Comparison of ENCODE assay signal across 1 cellular context in genomic region chr2:178450574-178451429, GRCh38.
TF ChIP-seq lines count a peak whose summit lies in the region.

Gene PJVK (plus strand): TSS chr2:178451378. CDS start chr2:178453410, 2,032 bp downstream.
Gene PRKRA (minus strand): TSS chr2:178451175. CDS start chr2:178451030, 145 bp downstream.

TF ChIP-seq in K562, 482 proteins besides CTCF, POLR2A, EP300 and RAD21 (continued from another document and continues in another):
- peak; percentile 7 for TF ChIP-seq CTCFL (IDR thresholded peaks at IDR 0.05; ENCODE audit: borderline replicate concordance, insufficient read depth, low read depth, low read length, poor library complexity, severe bottlenecking)
- TF ChIP-seq PHF21A (IDR thresholded peaks at IDR 0.05; ENCODE audit: borderline replicate concordance, low read depth), result peak; percentile 30; the same call in 1 of the 2 replicates
- no peak for TF ChIP-seq NCOA2 (IDR thresholded peaks at IDR 0.05; ENCODE audit: partially characterized antibody in 2 of 2)
- TF ChIP-seq ZNF24 (IDR thresholded peaks at IDR 0.05), result no peak
- TF ChIP-seq NFE2 (IDR thresholded peaks at IDR 0.05; ENCODE audit: low read depth), result peak; percentile 24; the same call in 1 of the 2 replicates
- TF ChIP-seq, protein P1, sequence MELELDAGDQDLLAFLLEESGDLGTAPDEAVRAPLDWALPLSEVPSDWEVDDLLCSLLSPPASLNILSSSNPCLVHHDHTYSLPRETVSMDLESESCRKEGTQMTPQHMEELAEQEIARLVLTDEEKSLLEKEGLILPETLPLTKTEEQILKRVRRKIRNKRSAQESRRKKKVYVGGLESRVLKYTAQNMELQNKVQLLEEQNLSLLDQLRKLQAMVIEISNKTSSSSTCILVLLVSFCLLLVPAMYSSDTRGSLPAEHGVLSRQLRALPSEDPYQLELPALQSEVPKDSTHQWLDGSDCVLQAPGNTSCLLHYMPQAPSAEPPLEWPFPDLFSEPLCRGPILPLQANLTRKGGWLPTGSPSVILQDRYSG (tag; conservative IDR thresholded peaks at IDR 0.05; ENCODE audit: low read depth), result no peak
- TF ChIP-seq HIVEP1 (CRISPR knock-in tag; IDR thresholded peaks at IDR 0.05), result no peak
- no peak for TF ChIP-seq ZNF79 (CRISPR knock-in tag; IDR thresholded peaks at IDR 0.05; ENCODE audit: low read depth)
- no peak for TF ChIP-seq SMARCB1 (IDR thresholded peaks at IDR 0.05; ENCODE audit: insufficient read length, low read depth)
- TF ChIP-seq KDM2B (CRISPR knock-in tag; IDR thresholded peaks at IDR 0.05), result peak; percentile 93; the same call in 1 of the 2 replicates
- TF ChIP-seq, protein P2, sequence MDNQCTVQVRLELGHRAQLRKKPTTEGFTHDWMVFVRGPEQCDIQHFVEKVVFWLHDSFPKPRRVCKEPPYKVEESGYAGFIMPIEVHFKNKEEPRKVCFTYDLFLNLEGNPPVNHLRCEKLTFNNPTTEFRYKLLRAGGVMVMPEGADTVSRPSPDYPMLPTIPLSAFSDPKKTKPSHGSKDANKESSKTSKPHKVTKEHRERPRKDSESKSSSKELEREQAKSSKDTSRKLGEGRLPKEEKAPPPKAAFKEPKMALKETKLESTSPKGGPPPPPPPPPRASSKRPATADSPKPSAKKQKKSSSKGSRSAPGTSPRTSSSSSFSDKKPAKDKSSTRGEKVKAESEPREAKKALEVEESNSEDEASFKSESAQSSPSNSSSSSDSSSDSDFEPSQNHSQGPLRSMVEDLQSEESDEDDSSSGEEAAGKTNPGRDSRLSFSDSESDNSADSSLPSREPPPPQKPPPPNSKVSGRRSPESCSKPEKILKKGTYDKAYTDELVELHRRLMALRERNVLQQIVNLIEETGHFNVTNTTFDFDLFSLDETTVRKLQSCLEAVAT (IDR thresholded peaks at IDR 0.05), result no peak
- TF ChIP-seq L3MBTL2 (IDR thresholded peaks at IDR 0.05), result peak; percentile 65
- no peak for TF ChIP-seq ARID2 (IDR thresholded peaks at IDR 0.05)
- TF ChIP-seq ZNF174 (CRISPR knock-in tag; IDR thresholded peaks at IDR 0.05), result no peak
- TF ChIP-seq EWSR1 (IDR thresholded peaks at IDR 0.05; ENCODE audit: borderline replicate concordance, low read depth, partially characterized antibody), result no peak
- TF ChIP-seq ZNF280A (IDR thresholded peaks at IDR 0.05; ENCODE audit: low read depth, partially characterized antibody), result no peak
- peak in 1 of 2 experiments; percentile 61; a peak in 2 of 4 replicates for TF ChIP-seq TEAD1 (CRISPR knock-in tag; IDR thresholded peaks at IDR 0.05)
- TF ChIP-seq, protein P3, sequence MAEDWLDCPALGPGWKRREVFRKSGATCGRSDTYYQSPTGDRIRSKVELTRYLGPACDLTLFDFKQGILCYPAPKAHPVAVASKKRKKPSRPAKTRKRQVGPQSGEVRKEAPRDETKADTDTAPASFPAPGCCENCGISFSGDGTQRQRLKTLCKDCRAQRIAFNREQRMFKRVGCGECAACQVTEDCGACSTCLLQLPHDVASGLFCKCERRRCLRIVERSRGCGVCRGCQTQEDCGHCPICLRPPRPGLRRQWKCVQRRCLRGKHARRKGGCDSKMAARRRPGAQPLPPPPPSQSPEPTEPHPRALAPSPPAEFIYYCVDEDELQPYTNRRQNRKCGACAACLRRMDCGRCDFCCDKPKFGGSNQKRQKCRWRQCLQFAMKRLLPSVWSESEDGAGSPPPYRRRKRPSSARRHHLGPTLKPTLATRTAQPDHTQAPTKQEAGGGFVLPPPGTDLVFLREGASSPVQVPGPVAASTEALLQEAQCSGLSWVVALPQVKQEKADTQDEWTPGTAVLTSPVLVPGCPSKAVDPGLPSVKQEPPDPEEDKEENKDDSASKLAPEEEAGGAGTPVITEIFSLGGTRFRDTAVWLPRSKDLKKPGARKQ (CRISPR knock-in tag; IDR thresholded peaks at IDR 0.05), result no peak
- peak in 1 of 2 experiments; percentile 10; a peak in 1 of 4 replicates for TF ChIP-seq RCOR1 (IDR thresholded peaks at IDR 0.05; ENCODE audit: borderline replicate concordance in 1 of 2, low read depth in 2 of 2, low read length in 2 of 2)
- TF ChIP-seq ZNF12 (CRISPR knock-in tag; IDR thresholded peaks at IDR 0.05), result peak; percentile 46; the same call in 1 of the 2 replicates
- TF ChIP-seq MTA3 (IDR thresholded peaks at IDR 0.05; ENCODE audit: borderline replicate concordance), result peak; percentile 94
- TF ChIP-seq ESRRA (IDR thresholded peaks at IDR 0.05; ENCODE audit: borderline replicate concordance, low read depth), result peak; percentile 61
- TF ChIP-seq MCM7 (IDR thresholded peaks at IDR 0.05), result no peak
- TF ChIP-seq RB1 (IDR thresholded peaks at IDR 0.05; ENCODE audit: low read depth), result peak; percentile 83
- TF ChIP-seq ZNF140 (CRISPR knock-in tag; IDR thresholded peaks at IDR 0.05), result no peak
- TF ChIP-seq ZNF589 (CRISPR knock-in tag; IDR thresholded peaks at IDR 0.05; ENCODE audit: low read depth), result peak; percentile 24
- TF ChIP-seq TBL1XR1 (IDR thresholded peaks at IDR 0.05; ENCODE audit: low read length in 2 of 2), result peak in 1 of 2 experiments; percentile 18; a peak in 1 of 4 replicates
- no peak for TF ChIP-seq RAD51 (IDR thresholded peaks at IDR 0.05; ENCODE audit: borderline replicate concordance, low read depth)
- 0 out of 4 replicates have a peak, but pooled peaks of 1 of the 2 experiments have one; percentile 6 for TF ChIP-seq TRIM24 (IDR thresholded peaks at IDR 0.05)
- peak; percentile 73 for TF ChIP-seq SMAD4 (CRISPR knock-in tag; conservative IDR thresholded peaks at IDR 0.05)
- no peak for TF ChIP-seq CCAR2 (IDR thresholded peaks at IDR 0.05; ENCODE audit: low read depth, low read length)
- TF ChIP-seq FOXJ2 (tag; IDR thresholded peaks at IDR 0.05), result peak; percentile 60; the same call in 1 of the 2 replicates
- TF ChIP-seq CREM (IDR thresholded peaks at IDR 0.05; ENCODE audit: low read depth), result peak; percentile 95
- TF ChIP-seq POLR2AphosphoS5 (IDR thresholded peaks at IDR 0.05; ENCODE audit: control insufficient read depth, insufficient read depth, low read depth, low read length), result peak; percentile 88
- TF ChIP-seq, protein P4, sequence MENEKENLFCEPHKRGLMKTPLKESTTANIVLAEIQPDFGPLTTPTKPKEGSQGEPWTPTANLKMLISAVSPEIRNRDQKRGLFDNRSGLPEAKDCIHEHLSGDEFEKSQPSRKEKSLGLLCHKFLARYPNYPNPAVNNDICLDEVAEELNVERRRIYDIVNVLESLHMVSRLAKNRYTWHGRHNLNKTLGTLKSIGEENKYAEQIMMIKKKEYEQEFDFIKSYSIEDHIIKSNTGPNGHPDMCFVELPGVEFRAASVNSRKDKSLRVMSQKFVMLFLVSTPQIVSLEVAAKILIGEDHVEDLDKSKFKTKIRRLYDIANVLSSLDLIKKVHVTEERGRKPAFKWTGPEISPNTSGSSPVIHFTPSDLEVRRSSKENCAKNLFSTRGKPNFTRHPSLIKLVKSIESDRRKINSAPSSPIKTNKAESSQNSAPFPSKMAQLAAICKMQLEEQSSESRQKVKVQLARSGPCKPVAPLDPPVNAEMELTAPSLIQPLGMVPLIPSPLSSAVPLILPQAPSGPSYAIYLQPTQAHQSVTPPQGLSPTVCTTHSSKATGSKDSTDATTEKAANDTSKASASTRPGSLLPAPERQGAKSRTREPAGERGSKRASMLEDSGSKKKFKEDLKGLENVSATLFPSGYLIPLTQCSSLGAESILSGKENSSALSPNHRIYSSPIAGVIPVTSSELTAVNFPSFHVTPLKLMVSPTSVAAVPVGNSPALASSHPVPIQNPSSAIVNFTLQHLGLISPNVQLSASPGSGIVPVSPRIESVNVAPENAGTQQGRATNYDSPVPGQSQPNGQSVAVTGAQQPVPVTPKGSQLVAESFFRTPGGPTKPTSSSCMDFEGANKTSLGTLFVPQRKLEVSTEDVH (IDR thresholded peaks at IDR 0.05; ENCODE audit: low read depth, partially characterized antibody), result peak; percentile 19
- no peak for TF ChIP-seq IFI16 (CRISPR knock-in tag; IDR thresholded peaks at IDR 0.05)
- TF ChIP-seq PRPF4 (IDR thresholded peaks at IDR 0.05; ENCODE audit: insufficient read depth, low read depth, low read length, poor library complexity, severe bottlenecking), result peak; percentile 22
- TF ChIP-seq RHOXF2B (CRISPR knock-in tag; conservative IDR thresholded peaks at IDR 0.05), result no peak
- peak; percentile 78; the same call in 1 of the 2 replicates for TF ChIP-seq FOXP1 (CRISPR knock-in tag; IDR thresholded peaks at IDR 0.05)
- TF ChIP-seq NEUROD1 (IDR thresholded peaks at IDR 0.05; ENCODE audit: borderline replicate concordance, low read depth, low read length, partially characterized antibody), result no peak
- TF ChIP-seq YY1 (IDR thresholded peaks at IDR 0.05; ENCODE audit: borderline replicate concordance in 1 of 3, control insufficient read depth in 1 of 3, extremely low read depth in 1 of 3, insufficient read depth in 3 of 3, insufficient read length in 1 of 3, insufficient replicate concordance in 2 of 3, low read depth in 1 of 3, low read length in 2 of 3), result peak in 2 of 3 experiments; percentile 72 to 79
- TF ChIP-seq, protein P5, sequence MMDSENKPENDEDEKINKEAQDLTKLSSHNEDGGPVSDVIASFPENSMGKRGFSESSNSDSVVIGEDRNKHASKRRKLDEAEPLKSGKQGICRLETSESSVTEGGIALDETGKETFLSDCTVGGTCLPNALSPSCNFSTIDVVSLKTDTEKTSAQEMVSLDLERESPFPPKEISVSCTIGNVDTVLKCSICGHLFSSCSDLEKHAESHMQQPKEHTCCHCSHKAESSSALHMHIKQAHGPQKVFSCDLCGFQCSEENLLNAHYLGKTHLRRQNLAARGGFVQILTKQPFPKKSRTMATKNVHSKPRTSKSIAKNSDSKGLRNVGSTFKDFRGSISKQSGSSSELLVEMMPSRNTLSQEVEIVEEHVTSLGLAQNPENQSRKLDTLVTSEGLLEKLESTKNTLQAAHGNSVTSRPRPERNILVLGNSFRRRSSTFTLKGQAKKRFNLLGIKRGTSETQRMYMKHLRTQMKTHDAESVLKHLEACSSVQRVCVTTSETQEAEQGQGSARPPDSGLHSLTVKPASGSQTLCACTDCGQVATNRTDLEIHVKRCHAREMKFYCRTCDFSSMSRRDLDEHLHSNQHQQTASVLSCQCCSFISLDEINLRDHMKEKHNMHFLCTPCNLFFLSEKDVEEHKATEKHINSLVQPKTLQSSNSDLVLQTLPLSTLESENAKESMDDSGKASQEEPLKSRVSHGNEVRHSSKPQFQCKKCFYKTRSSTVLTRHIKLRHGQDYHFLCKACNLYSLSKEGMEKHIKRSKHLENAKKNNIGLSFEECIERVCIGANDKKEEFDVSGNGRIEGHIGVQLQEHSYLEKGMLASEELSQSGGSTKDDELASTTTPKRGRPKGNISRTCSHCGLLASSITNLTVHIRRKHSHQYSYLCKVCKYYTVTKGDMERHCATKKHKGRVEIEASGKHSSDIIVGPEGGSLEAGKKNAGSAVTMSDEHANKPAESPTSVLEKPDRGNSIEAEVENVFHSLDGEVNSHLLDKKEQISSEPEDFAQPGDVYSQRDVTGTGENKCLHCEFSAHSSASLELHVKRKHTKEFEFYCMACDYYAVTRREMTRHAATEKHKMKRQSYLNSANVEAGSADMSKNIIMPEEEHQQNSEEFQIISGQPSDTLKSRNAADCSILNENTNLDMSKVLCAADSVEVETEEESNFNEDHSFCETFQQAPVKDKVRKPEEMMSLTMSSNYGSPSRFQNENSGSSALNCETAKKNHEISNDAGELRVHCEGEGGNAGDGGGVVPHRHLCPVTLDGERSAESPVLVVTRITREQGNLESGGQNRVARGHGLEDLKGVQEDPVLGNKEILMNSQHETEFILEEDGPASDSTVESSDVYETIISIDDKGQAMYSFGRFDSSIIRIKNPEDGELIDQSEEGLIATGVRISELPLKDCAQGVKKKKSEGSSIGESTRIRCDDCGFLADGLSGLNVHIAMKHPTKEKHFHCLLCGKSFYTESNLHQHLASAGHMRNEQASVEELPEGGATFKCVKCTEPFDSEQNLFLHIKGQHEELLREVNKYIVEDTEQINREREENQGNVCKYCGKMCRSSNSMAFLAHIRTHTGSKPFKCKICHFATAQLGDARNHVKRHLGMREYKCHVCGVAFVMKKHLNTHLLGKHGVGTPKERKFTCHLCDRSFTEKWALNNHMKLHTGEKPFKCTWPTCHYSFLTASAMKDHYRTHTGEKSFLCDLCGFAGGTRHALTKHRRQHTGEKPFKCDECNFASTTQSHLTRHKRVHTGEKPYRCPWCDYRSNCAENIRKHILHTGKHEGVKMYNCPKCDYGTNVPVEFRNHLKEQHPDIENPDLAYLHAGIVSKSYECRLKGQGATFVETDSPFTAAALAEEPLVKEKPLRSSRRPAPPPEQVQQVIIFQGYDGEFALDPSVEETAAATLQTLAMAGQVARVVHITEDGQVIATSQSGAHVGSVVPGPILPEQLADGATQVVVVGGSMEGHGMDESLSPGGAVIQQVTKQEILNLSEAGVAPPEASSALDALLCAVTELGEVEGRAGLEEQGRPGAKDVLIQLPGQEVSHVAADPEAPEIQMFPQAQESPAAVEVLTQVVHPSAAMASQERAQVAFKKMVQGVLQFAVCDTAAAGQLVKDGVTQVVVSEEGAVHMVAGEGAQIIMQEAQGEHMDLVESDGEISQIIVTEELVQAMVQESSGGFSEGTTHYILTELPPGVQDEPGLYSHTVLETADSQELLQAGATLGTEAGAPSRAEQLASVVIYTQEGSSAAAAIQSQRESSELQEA (IDR thresholded peaks at IDR 0.05; ENCODE audit: low read depth), result peak; percentile 86
- no peak for TF ChIP-seq TEAD4 (IDR thresholded peaks at IDR 0.05; ENCODE audit: low read length)
- no peak for TF ChIP-seq TEAD4 (CRISPR knock-in tag; IDR thresholded peaks at IDR 0.05; ENCODE audit: borderline replicate concordance)
